26 cellular contexts compared by ENCODE assay signal in genomic region chr21:44647222-44647552, GRCh38. TPM values are rescaled to one million over a fixed set of nuclear protein-coding genes. Genes with fewer than 3 reads are reported as not detected.
DNase-seq lines count a peak whose midpoint lies in the region; TF ChIP-seq lines count a peak whose summit lies in the region.
"Had no signal": no experiment of that assay in that cellular context is flagged by ENCODE, and none has a peak within 500 bp of the region (broad histone marks: within the 10 kb centered on the region; RNA-seq: fewer than 3 reads in every experiment).

No MANE protein-coding gene starts in this region.

- H3K27me3 Mint-ChIP-seq in brain (peaks cover 16% of the 10 kb centered on the region), neural progenitor cell (ENCODE audit: insufficient read depth, low read depth) (peaks cover 12% of the 10 kb centered on the region)
- H3K27me3 Mint-ChIP-seq: CD4-positive, alpha-beta memory T cell; T-cell had no signal

- POLR2A ChIA-PET in HEK293 (lab: Yijun Ruan, JAX) = interaction anchor here (0.6 kb wide), 1 partner anchor 889 kb away, joined by 3 read pairs; no protein-coding TSS in a partner anchor

- H3K27ac ChIP-seq in HEK293 (ENCODE audit: extremely low read depth, low read depth, low read length) (no peak overlapping the region), neural progenitor cell (no peak overlapping the region)
- H3K27ac ChIP-seq: suprapubic skin had no signal

- H3K4me3 Mint-ChIP-seq in brain (peak overlapping the region in 1 of 5 experiments; percentile 16), neural progenitor cell (no peak overlapping the region)
- H3K4me3 Mint-ChIP-seq: activated naive CD4-positive, alpha-beta T cell treated with anti-CD3 and anti-CD28 coated beads for 36 hours; activated T-cell treated with anti-CD3 and anti-CD28 coated beads, Interleukin-2, amount 50 U/mL, for 72 hours; CD4-positive, alpha-beta memory T cell; dendritic cell treated with granulocyte-macrophage colony-stimulating factor and Interleukin-4, amounts not matched to agents 40 ng/mL and 50 ng/mL, for 4 days; memory B cell; stimulated activated effector memory CD8-positive, alpha-beta T cell treated with anti-CD3 and anti-CD28 coated beads, Interleukin-12 subunit alpha, Interleukin-12 subunit beta, amount 100 ng/mL, for 72 hours; T-cell had no signal

- no peaks in the 10 kb centered on the region for H3K27me3 ChIP-seq in neural progenitor cell

- H3K4me3 ChIP-seq in HEK293 (ENCODE audit: low read depth, low read length) (no peak overlapping the region), neural progenitor cell (no peak overlapping the region)
- H3K4me3 ChIP-seq: suprapubic skin had no signal

- H3K9me3 Mint-ChIP-seq in brain (peaks cover 32 to 43% (median 39%) of the 10 kb centered on the region in 5 experiments), neural progenitor cell (peaks cover 34% of the 10 kb centered on the region)

- DNase-seq in COR-L47 (lab: John Stamatoyannopoulos, UW) (peak; percentile 87), neural progenitor cell (ENCODE audit: low spot score) (peak; percentile 41), SIG-M5 treated with dmso at 0.1 percent for 504 hours (lab: John Stamatoyannopoulos, UW; ENCODE audit: unreplicated experiment) (no peak), hippocampal formation (lab: John Stamatoyannopoulos, UW) (no peak), amniotic stem cell (lab: John Stamatoyannopoulos, UW) (no peak)
- DNase-seq: activated CD4-positive, alpha-beta T cell treated with anti-CD3 and anti-CD28 coated beads for 1 hour; activated naive CD4-positive, alpha-beta T cell treated with anti-CD3 and anti-CD28 coated beads for 36 hours; activated T-cell treated with anti-CD3 and anti-CD28 coated beads, Interleukin-2, amount 50 U/mL, for 72 hours; CD4-positive, alpha-beta memory T cell; DND-41; NCI-H1048; NCI-H2081 treated with DMSO at 0.1 percent for 48 hours; NCI-H748 treated with DMSO at 0.1 percent for 48 hours; Right ventricle myocardium superior; stimulated activated CD4-positive, alpha-beta T cell treated with anti-CD3 and anti-CD28 coated beads, Interleukin-1b, Interleukin-23, amount 100 ng/mL, for 48 hours; T-cell had no signal

- no peaks in the 10 kb centered on the region for H3K36me3 ChIP-seq in HEK293 (ENCODE audit: control insufficient read depth in 2 of 2, insufficient read depth in 1 of 2, low read length in 2 of 2)
- H3K36me3 ChIP-seq in neural progenitor cell = no peaks in the 10 kb centered on the region
- H3K36me3 ChIP-seq: suprapubic skin had no signal

- H3F3A ChIP-seq in neural progenitor cell (ENCODE audit: low read depth) = peaks cover 16% of the 10 kb centered on the region

- H3K36me3 Mint-ChIP-seq in brain (peaks cover 5% of the 10 kb centered on the region), neural progenitor cell (peaks cover 4% of the 10 kb centered on the region)
- H3K36me3 Mint-ChIP-seq: memory B cell had no signal

- no peaks in the 10 kb centered on the region for H3K9me3 ChIP-seq in HEK293 (ENCODE audit: control insufficient read depth, insufficient read depth, low read depth, low read length)
- peaks cover 8% of the 10 kb centered on the region for H3K9me3 ChIP-seq in neural progenitor cell (ENCODE audit: low read depth)
- H3K9me3 ChIP-seq: suprapubic skin had no signal

- H4K20me1 ChIP-seq in neural progenitor cell (ENCODE audit: low read depth) = no peaks in the 10 kb centered on the region

- TF ChIP-seq CTCF in HEK293 (tag by site-specific recombination; IDR thresholded peaks at IDR 0.05) (no peak), brain (conservative IDR thresholded peaks at IDR 0.05) (no peak), neural progenitor cell (IDR thresholded peaks at IDR 0.05) (no peak)

- no peaks in the 10 kb centered on the region for H3K4me1 ChIP-seq in HEK293 (ENCODE audit: control insufficient read depth, insufficient read depth, low read length)
- H3K4me1 ChIP-seq in neural progenitor cell = peaks cover 19% of the 10 kb centered on the region
- H3K4me1 ChIP-seq: suprapubic skin had no signal

- H3K79me2 ChIP-seq in neural progenitor cell (ENCODE audit: low read depth) = no peaks in the 10 kb centered on the region

- H3K4me2 ChIP-seq in neural progenitor cell = peak overlapping the region; percentile 8

- CTCF ChIA-PET in HEK293 (lab: Yijun Ruan, JAX) = interaction anchor here (0.6 kb wide), 1 partner anchor 91 kb away, joined by 3 read pairs; no protein-coding TSS in a partner anchor

- H3K27ac Mint-ChIP-seq in brain (peak overlapping the region in 3 of 5 experiments; percentile 33 to 81 (median 53)), neural progenitor cell (no peak overlapping the region)
- H3K27ac Mint-ChIP-seq: activated naive CD4-positive, alpha-beta T cell treated with anti-CD3 and anti-CD28 coated beads for 36 hours; activated T-cell treated with anti-CD3 and anti-CD28 coated beads, Interleukin-2, amount 50 U/mL, for 72 hours; dendritic cell treated with granulocyte-macrophage colony-stimulating factor and Interleukin-4, amounts not matched to agents 40 ng/mL and 50 ng/mL, for 4 days; memory B cell; stimulated activated effector memory CD8-positive, alpha-beta T cell treated with anti-CD3 and anti-CD28 coated beads, Interleukin-12 subunit alpha, Interleukin-12 subunit beta, amount 100 ng/mL, for 72 hours; T-cell had no signal

- peaks cover 11% of the 10 kb centered on the region for H3K4me1 Mint-ChIP-seq in brain
- peaks cover 15% of the 10 kb centered on the region for H3K4me1 Mint-ChIP-seq in neural progenitor cell

- no peak overlapping the region for H3K9ac ChIP-seq in neural progenitor cell

- H2AFZ ChIP-seq in neural progenitor cell (replicated peaks) = peak overlapping the region; percentile 76

TF ChIP-seq in HEK293, 187 proteins besides CTCF, POLR2A, EP300 and RAD21:
- peak; percentile 89 for TF ChIP-seq ZIC2 (tag by site-specific recombination; IDR thresholded peaks at IDR 0.05)
- TF ChIP-seq ZNF654 (tag by site-specific recombination; IDR thresholded peaks at IDR 0.05; ENCODE audit: low read depth) = no peak
- no peak for TF ChIP-seq SP7 (tag by site-specific recombination; IDR thresholded peaks at IDR 0.05)
- TF ChIP-seq ZNF391 (tag by site-specific recombination; IDR thresholded peaks at IDR 0.05; ENCODE audit: borderline replicate concordance, low read depth) = no peak
TF ChIP-seq in HEK293: peak in this region for 1.

RNA-seq across cellular contexts. Expression of gene KRTAP10-11, which starts 1.0 kb away (rescaled TPM):
- not detected for polyA plus RNA-seq in brain (ENCODE audit: insufficient read depth, low read depth, low replicate concordance)
- not detected in 2 replicates for total RNA-seq in neural progenitor cell (ENCODE audit: low replicate concordance)
- total RNA-seq: activated naive CD4-positive, alpha-beta T cell treated with anti-CD3 and anti-CD28 coated beads for 36 hours; activated T-cell treated with anti-CD3 and anti-CD28 coated beads, Interleukin-2, amount 50 U/mL, for 72 hours; cardiac septum; CD4-positive, alpha-beta memory T cell; H4; HepG2; Right ventricle myocardium superior; skeletal muscle tissue; T-cell had no signal
- polyA plus RNA-seq: CD4-positive, alpha-beta memory T cell; HepG2 had no signal

RNA-seq across cellular contexts. Expression of gene KRTAP12-4, which starts 7.3 kb away (rescaled TPM):
- not detected for polyA plus RNA-seq in brain (ENCODE audit: insufficient read depth, low read depth, low replicate concordance)
- total RNA-seq in neural progenitor cell (ENCODE audit: low replicate concordance) = not detected in 2 replicates
- total RNA-seq: activated naive CD4-positive, alpha-beta T cell treated with anti-CD3 and anti-CD28 coated beads for 36 hours; activated T-cell treated with anti-CD3 and anti-CD28 coated beads, Interleukin-2, amount 50 U/mL, for 72 hours; cardiac septum; CD4-positive, alpha-beta memory T cell; H4; HepG2; Right ventricle myocardium superior; skeletal muscle tissue; suprapubic skin; T-cell had no signal
- polyA plus RNA-seq: CD4-positive, alpha-beta memory T cell; HepG2 had no signal

RNA-seq across cellular contexts. Expression of gene KRTAP10-10, which starts 10.0 kb away (rescaled TPM):
- polyA plus RNA-seq in brain (ENCODE audit: insufficient read depth, low read depth, low replicate concordance) = not detected
- not detected in 2 replicates for total RNA-seq in neural progenitor cell (ENCODE audit: low replicate concordance)
- total RNA-seq: activated naive CD4-positive, alpha-beta T cell treated with anti-CD3 and anti-CD28 coated beads for 36 hours; activated T-cell treated with anti-CD3 and anti-CD28 coated beads, Interleukin-2, amount 50 U/mL, for 72 hours; cardiac septum; CD4-positive, alpha-beta memory T cell; H4; HepG2; Right ventricle myocardium superior; skeletal muscle tissue; T-cell had no signal
- polyA plus RNA-seq: CD4-positive, alpha-beta memory T cell; HepG2 had no signal

RNA-seq across cellular contexts. Expression of gene KRTAP12-3, which starts 10.5 kb away (rescaled TPM):
- not detected for polyA plus RNA-seq in brain (ENCODE audit: insufficient read depth, low read depth, low replicate concordance)
- total RNA-seq in neural progenitor cell (ENCODE audit: low replicate concordance) = not detected in 2 replicates
- total RNA-seq: activated naive CD4-positive, alpha-beta T cell treated with anti-CD3 and anti-CD28 coated beads for 36 hours; activated T-cell treated with anti-CD3 and anti-CD28 coated beads, Interleukin-2, amount 50 U/mL, for 72 hours; cardiac septum; CD4-positive, alpha-beta memory T cell; H4; HepG2; Right ventricle myocardium superior; skeletal muscle tissue; T-cell had no signal
- polyA plus RNA-seq: HepG2 had no signal

RNA-seq across cellular contexts. Expression of gene KRTAP12-2, which starts 19.5 kb away (rescaled TPM):
- polyA plus RNA-seq in brain (ENCODE audit: insufficient read depth, low read depth, low replicate concordance) = not detected
- total RNA-seq in neural progenitor cell (ENCODE audit: low replicate concordance) = not detected in 2 replicates
- total RNA-seq: activated naive CD4-positive, alpha-beta T cell treated with anti-CD3 and anti-CD28 coated beads for 36 hours; activated T-cell treated with anti-CD3 and anti-CD28 coated beads, Interleukin-2, amount 50 U/mL, for 72 hours; cardiac septum; CD4-positive, alpha-beta memory T cell; H4; HepG2; Right ventricle myocardium superior; skeletal muscle tissue; T-cell had no signal
- polyA plus RNA-seq: CD4-positive, alpha-beta memory T cell; HepG2 had no signal

Comparison
In these comparisons a context has a peak if more than half of its experiments do, and no peak if none do; other contexts are left out.
1. DNase-seq: peak in COR-L47 (single experiment) and neural progenitor cell (single experiment); none in SIG-M5 treated with dmso at 0.1 percent for 504 hours (single experiment), hippocampal formation (0 of 2) and amniotic stem cell (single experiment).